In the genomic region with DNA sequence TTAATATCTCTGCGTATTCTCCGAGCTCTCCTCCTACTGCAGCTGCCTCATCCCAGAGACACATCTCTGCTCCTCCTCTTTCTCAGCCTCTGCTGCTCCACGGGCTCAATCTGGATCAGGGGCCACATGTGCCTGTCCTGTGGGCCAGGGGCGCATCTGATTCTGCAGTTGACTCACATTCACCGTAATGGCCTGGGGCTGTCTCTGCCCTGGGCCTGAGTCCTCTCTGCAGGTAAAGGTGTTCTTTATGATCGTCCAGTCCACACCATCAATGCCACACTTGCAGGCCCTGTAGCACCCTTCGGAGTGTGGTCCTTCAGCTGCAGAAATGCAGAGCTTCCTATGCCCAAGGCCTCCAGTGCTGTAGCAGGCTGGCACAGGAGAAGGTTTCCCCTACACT, we compare ENCODE assay signal across 25 cellular contexts.
"Had no signal": no experiment of that assay in that cellular context is flagged by ENCODE, and none has a peak within 500 bp of the region (broad histone marks: within the 10 kb centered on the region; RNA-seq: fewer than 3 reads in every experiment).

No MANE protein-coding gene starts in this region.

- H3K4me3 ChIP-seq: lung, neural progenitor cell, ovary, right atrium auricular region, right lobe of liver, smooth muscle cell, tibial nerve, vagina had no signal

- H3K9me3 ChIP-seq: neutrophil, ovary, right lobe of liver, vagina had no signal

- H3K27me3 ChIP-seq: neural progenitor cell, neutrophil, ovary, right atrium auricular region, right lobe of liver, tibial nerve, vagina had no signal

- H3K4me2 ChIP-seq: neural progenitor cell, smooth muscle cell had no signal

- ATAC-seq: left cardiac atrium; left lobe of liver; natural killer cell; right lobe of liver; stimulated activated naive B cell treated with anti-CD40 and anti-IgM and Interleukin-4, amounts not matched to agents 10 μg/mL and 1 μg/mL and 100 μg/mL, for 72 hours; stimulated activated naive CD8-positive, alpha-beta T cell treated with anti-CD3 and anti-CD28 coated beads, Interleukin-15, amount 100 ng/mL, for 72 hours had no signal

- H3K9ac ChIP-seq: neural progenitor cell had no signal

- H3K27ac ChIP-seq: neural progenitor cell, neutrophil, ovary, right atrium auricular region, right lobe of liver, tibial nerve, vagina had no signal

- DNase-seq: hippocampal formation; kidney glomerular epithelial cell; left cardiac atrium; mesendoderm; naive B cell; natural killer cell; nephron progenitor cell; occipital lobe; ovary; right lobe of liver; stimulated activated CD4-positive, alpha-beta T cell treated with anti-CD3 and anti-CD28 coated beads, Interleukin-12 subunit alpha, Interleukin-12 subunit beta, amount 100 ng/mL, for 4 hours; stimulated activated CD4-positive, alpha-beta T cell treated with anti-CD3 and anti-CD28 coated beads, Interleukin-15, amount 100 ng/mL, for 24 hours; stimulated activated CD4-positive, alpha-beta T cell treated with anti-CD3 and anti-CD28 coated beads, Interleukin-2, amount 100 ng/mL, for 24 hours; stimulated activated CD4-positive, alpha-beta T cell treated with anti-CD3 and anti-CD28 coated beads, Interleukin-4, amount 100 ng/mL, for 1 hour; stimulated activated naive B cell treated with anti-CD40 and anti-IgM and Interleukin-4, amounts not matched to agents 10 μg/mL and 1 μg/mL and 100 μg/mL, for 72 hours; stimulated activated naive CD8-positive, alpha-beta T cell treated with anti-CD3 and anti-CD28 coated beads, Interleukin-15, amount 100 ng/mL, for 72 hours; substantia nigra had no signal

- H3K36me3 ChIP-seq: neural progenitor cell, neutrophil, ovary, right atrium auricular region, right lobe of liver, tibial nerve, vagina had no signal

- H3K4me1 ChIP-seq: neural progenitor cell, right atrium auricular region, right lobe of liver, tibial nerve, vagina had no signal
